ENCODE assay signal across 8 cellular contexts in genomic region chr7:19708397-19709248, GRCh38. TPM values are rescaled to one million over a fixed set of nuclear protein-coding genes. Genes with fewer than 3 reads are reported as not detected.
DNase-seq lines count a peak whose midpoint lies in the region; ATAC-seq and TF ChIP-seq lines count a peak whose summit lies in the region.

Gene POLR1F, minus strand, starts transcription at chr7:19709037. Its CDS starts 21 bp downstream, at chr7:19709016.

- peak within 1 kb of the TSS; percentile 66 for H3K27ac ChIP-seq in left ventricle myocardium inferior (replicated peaks)

- no peaks in the 10 kb centered on the region for H3K9me3 Mint-ChIP-seq in progenitor cell of endocrine pancreas (ENCODE audit: low read depth)

- peaks cover 25% of the 10 kb centered on the region for H3K4me1 Mint-ChIP-seq in progenitor cell of endocrine pancreas (ENCODE audit: low read depth)

- H3K4me3 ChIP-seq in left ventricle myocardium inferior: peak within 1 kb of the TSS; percentile 77

- no peaks in the 10 kb centered on the region for H3K27me3 ChIP-seq in left ventricle myocardium inferior (ENCODE audit: low read depth)

- peaks cover 8% of the 10 kb centered on the region for H3K27me3 Mint-ChIP-seq in progenitor cell of endocrine pancreas

- peaks cover 34% of the 10 kb centered on the region for H3K4me1 ChIP-seq in left ventricle myocardium inferior

- intact Hi-C loops in T-helper 1 cell treated with Interleukin-12 subunit alpha and Interleukin-12 subunit beta and Interleukin-4 antibody, amounts not matched to agents 30 ng/mL and 1 ng/mL, for 36 hours (cut with micrococcal nuclease): loop anchor here (1.0 to 10.0 kb wide), 10 partner anchors 43 to 1767 kb away; no protein-coding TSS in a partner anchor
- intact Hi-C loops in left ventricle myocardium inferior (cut with micrococcal nuclease): no loop called here

- in situ Hi-C loops in GM13977 (cut with MboI; ENCODE audit: low pct_unique_long_range_greater_than_20kb, low sequenced_read_pairs, unreplicated experiment): no loop called here

- no peaks in the 10 kb centered on the region for H3K9me3 ChIP-seq in left ventricle myocardium inferior (replicated peaks)

- peak within 1 kb of the TSS; percentile 93 for H3K4me3 Mint-ChIP-seq in progenitor cell of endocrine pancreas (ENCODE audit: low read depth)

- peak within 1 kb of the TSS; percentile 98 for H3K27ac Mint-ChIP-seq in progenitor cell of endocrine pancreas

- peak; percentile 96 for TF ChIP-seq CTCF in GM13977 (IDR thresholded peaks at IDR 0.05; ENCODE audit: extremely low read depth, insufficient read depth, missing control alignments)
- TF ChIP-seq CTCF in left ventricle myocardium inferior (IDR thresholded peaks at IDR 0.05; ENCODE audit: borderline replicate concordance): peak; percentile 91
- TF ChIP-seq CTCF in progenitor cell of endocrine pancreas (IDR thresholded peaks at IDR 0.05; ENCODE audit: unreplicated experiment): peak; percentile 90

- DNase-seq in GM13977 (ENCODE audit: low spot score): peak; percentile 80
- peak; percentile 91 for DNase-seq in NCI-H146 treated with DMSO at 0.1 percent for 48 hours (lab: John Stamatoyannopoulos, UW; ENCODE audit: unreplicated experiment)
- DNase-seq in amniotic stem cell (lab: John Stamatoyannopoulos, UW): peak; percentile 88
- peak; percentile 95 for DNase-seq in left ventricle myocardium inferior
- peak; percentile 91 for DNase-seq in progenitor cell of endocrine pancreas (ENCODE audit: low spot score, unreplicated experiment)
- peak; percentile 96 for DNase-seq in ureter (ENCODE audit: low spot score)

- H3K36me3 ChIP-seq in left ventricle myocardium inferior: peaks cover 2% of the 10 kb centered on the region

- peak; percentile 96 for ATAC-seq in HG02884 (IDR thresholded peaks at IDR 0.05; ENCODE audit: unreplicated experiment)

- H3K36me3 Mint-ChIP-seq in progenitor cell of endocrine pancreas (ENCODE audit: insufficient read depth): peaks cover 2% of the 10 kb centered on the region

RNA-seq across cellular contexts. Expression of gene POLR1F, which starts in this region (rescaled TPM):
- 23.2 and 23.9 TPM in 2 replicates for total RNA-seq in T-helper 1 cell treated with Interleukin-12 subunit alpha and Interleukin-12 subunit beta and Interleukin-4 antibody, amounts not matched to agents 30 ng/mL and 1 ng/mL, for 36 hours
- total RNA-seq in left ventricle myocardium inferior: 8.5 TPM
- 11.1 and 14.1 TPM in 2 replicates for total RNA-seq in progenitor cell of endocrine pancreas
- 20.5 TPM for total RNA-seq in ureter

Comparison
In these comparisons a context has a peak if more than half of its experiments do, and no peak if none do; other contexts are left out.
1. Peak in every context shown above with its lines: DNase-seq, ATAC-seq, H3K4me3 ChIP-seq and H3K27ac ChIP-seq.